In genomic region chr17:32264823-32265191, GRCh38 we compare ENCODE assay signal across 1 cellular context.
A peak's percentile ranks its signal among the peaks of the same experiment; 100 is the strongest.
TF ChIP-seq lines count a peak whose summit lies in the region.

No MANE protein-coding gene starts in this region.

TF ChIP-seq in HEK293, 187 proteins besides CTCF, POLR2A, EP300 and RAD21 (continued from another document):
- TF ChIP-seq ZNF544 (tag by site-specific recombination; IDR thresholded peaks at IDR 0.05) (no peak), PRDM10 (tag by site-specific recombination; IDR thresholded peaks at IDR 0.05) (no peak), ZFHX2 (tag by site-specific recombination; conservative IDR thresholded peaks at IDR 0.05) (peak; percentile 83), ZNF362 (tag by site-specific recombination; IDR thresholded peaks at IDR 0.05) (no peak), ZNF23 (tag by site-specific recombination; IDR thresholded peaks at IDR 0.05; ENCODE audit: borderline replicate concordance) (no peak), ZNF747 (tag by site-specific recombination; IDR thresholded peaks at IDR 0.05) (no peak), EGR2 (tag by site-specific recombination; IDR thresholded peaks at IDR 0.05; ENCODE audit: low read depth) (peak; percentile 57; the same call in 1 of the 2 replicates)
